ENCODE assay signal across 1 cellular context in the genomic region with DNA sequence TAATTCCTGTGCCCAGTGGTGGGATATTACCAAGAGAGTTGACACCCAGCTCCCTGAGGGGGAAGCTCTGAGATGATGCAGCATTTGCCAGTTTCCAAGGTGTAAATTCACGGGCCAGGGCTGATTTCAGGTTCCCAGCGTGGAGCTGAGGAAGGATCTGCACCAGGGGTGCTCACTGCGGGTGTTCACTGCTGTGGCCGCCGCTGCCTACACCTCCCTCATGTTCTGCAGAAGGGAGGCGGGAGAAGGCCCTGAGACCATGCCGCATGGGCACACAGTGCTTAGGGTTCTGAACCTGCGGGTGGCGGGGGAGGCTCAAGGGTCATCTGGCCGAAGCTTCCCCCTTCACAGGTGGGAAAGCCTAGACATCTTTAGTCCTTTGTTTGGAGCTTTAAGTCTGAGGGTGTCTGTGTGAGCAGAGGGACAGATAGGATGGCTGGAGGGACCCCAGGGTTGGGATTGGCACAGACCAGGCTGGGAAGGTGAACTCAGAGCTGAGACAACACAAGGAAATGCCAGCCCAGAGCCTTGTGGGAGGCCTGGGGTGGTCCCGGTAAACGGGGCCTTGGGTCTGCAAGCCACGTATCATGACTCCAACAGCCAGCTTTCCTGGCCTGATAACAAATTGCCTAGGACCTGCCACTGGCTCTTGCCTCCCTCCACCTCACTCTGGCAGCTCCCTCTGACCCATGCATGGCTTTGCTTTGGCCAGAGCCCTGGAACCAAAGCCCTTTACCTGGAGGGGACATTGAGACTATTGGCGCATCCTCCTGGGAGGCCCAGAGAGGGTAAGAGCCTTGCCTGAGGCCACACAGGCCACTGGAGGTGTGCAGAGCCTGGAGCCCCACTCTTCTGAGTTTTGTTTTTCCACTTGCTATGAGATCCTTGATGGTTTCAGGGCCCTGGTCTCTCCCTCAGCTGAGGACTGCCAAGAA.
A peak's percentile ranks its signal among the peaks of the same experiment; 100 is the strongest.
TF ChIP-seq lines count a peak whose summit lies in the region.

No MANE protein-coding gene starts in this region.

TF ChIP-seq in HepG2, 621 proteins besides CTCF, POLR2A, EP300 and RAD21 (continued from another document):
- TF ChIP-seq, protein P1, sequence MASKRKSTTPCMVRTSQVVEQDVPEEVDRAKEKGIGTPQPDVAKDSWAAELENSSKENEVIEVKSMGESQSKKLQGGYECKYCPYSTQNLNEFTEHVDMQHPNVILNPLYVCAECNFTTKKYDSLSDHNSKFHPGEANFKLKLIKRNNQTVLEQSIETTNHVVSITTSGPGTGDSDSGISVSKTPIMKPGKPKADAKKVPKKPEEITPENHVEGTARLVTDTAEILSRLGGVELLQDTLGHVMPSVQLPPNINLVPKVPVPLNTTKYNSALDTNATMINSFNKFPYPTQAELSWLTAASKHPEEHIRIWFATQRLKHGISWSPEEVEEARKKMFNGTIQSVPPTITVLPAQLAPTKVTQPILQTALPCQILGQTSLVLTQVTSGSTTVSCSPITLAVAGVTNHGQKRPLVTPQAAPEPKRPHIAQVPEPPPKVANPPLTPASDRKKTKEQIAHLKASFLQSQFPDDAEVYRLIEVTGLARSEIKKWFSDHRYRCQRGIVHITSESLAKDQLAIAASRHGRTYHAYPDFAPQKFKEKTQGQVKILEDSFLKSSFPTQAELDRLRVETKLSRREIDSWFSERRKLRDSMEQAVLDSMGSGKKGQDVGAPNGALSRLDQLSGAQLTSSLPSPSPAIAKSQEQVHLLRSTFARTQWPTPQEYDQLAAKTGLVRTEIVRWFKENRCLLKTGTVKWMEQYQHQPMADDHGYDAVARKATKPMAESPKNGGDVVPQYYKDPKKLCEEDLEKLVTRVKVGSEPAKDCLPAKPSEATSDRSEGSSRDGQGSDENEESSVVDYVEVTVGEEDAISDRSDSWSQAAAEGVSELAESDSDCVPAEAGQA (IDR thresholded peaks at IDR 0.05; ENCODE audit: low read depth) = no peak
- TF ChIP-seq, protein P1 (CRISPR knock-in tag; IDR thresholded peaks at IDR 0.05; ENCODE audit: borderline replicate concordance) = no peak
- no peak for TF ChIP-seq NCOR1 (IDR thresholded peaks at IDR 0.05; ENCODE audit: borderline replicate concordance, low read length)
- TF ChIP-seq, protein P2, sequence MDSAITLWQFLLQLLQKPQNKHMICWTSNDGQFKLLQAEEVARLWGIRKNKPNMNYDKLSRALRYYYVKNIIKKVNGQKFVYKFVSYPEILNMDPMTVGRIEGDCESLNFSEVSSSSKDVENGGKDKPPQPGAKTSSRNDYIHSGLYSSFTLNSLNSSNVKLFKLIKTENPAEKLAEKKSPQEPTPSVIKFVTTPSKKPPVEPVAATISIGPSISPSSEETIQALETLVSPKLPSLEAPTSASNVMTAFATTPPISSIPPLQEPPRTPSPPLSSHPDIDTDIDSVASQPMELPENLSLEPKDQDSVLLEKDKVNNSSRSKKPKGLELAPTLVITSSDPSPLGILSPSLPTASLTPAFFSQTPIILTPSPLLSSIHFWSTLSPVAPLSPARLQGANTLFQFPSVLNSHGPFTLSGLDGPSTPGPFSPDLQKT (CRISPR knock-in tag; IDR thresholded peaks at IDR 0.05; ENCODE audit: borderline replicate concordance) = no peak
- TF ChIP-seq ZNF276 (CRISPR knock-in tag; IDR thresholded peaks at IDR 0.05; ENCODE audit: low read depth) = no peak
- TF ChIP-seq MEF2D (CRISPR knock-in tag; IDR thresholded peaks at IDR 0.05) = no peak
- no peak for TF ChIP-seq ZNF557 (CRISPR knock-in tag; IDR thresholded peaks at IDR 0.05)
- no peak for TF ChIP-seq PAXIP1 (CRISPR knock-in tag; conservative IDR thresholded peaks at IDR 0.05)
- TF ChIP-seq JARID2 (CRISPR knock-in tag; IDR thresholded peaks at IDR 0.05; ENCODE audit: insufficient replicate concordance) = no peak
- TF ChIP-seq ZBTB38 (CRISPR knock-in tag; IDR thresholded peaks at IDR 0.05) = peak; percentile 55; the same call in 1 of the 2 replicates
- no peak for TF ChIP-seq SIN3A (IDR thresholded peaks at IDR 0.05; ENCODE audit: borderline replicate concordance, low read depth, low read length)
- TF ChIP-seq, protein P3, sequence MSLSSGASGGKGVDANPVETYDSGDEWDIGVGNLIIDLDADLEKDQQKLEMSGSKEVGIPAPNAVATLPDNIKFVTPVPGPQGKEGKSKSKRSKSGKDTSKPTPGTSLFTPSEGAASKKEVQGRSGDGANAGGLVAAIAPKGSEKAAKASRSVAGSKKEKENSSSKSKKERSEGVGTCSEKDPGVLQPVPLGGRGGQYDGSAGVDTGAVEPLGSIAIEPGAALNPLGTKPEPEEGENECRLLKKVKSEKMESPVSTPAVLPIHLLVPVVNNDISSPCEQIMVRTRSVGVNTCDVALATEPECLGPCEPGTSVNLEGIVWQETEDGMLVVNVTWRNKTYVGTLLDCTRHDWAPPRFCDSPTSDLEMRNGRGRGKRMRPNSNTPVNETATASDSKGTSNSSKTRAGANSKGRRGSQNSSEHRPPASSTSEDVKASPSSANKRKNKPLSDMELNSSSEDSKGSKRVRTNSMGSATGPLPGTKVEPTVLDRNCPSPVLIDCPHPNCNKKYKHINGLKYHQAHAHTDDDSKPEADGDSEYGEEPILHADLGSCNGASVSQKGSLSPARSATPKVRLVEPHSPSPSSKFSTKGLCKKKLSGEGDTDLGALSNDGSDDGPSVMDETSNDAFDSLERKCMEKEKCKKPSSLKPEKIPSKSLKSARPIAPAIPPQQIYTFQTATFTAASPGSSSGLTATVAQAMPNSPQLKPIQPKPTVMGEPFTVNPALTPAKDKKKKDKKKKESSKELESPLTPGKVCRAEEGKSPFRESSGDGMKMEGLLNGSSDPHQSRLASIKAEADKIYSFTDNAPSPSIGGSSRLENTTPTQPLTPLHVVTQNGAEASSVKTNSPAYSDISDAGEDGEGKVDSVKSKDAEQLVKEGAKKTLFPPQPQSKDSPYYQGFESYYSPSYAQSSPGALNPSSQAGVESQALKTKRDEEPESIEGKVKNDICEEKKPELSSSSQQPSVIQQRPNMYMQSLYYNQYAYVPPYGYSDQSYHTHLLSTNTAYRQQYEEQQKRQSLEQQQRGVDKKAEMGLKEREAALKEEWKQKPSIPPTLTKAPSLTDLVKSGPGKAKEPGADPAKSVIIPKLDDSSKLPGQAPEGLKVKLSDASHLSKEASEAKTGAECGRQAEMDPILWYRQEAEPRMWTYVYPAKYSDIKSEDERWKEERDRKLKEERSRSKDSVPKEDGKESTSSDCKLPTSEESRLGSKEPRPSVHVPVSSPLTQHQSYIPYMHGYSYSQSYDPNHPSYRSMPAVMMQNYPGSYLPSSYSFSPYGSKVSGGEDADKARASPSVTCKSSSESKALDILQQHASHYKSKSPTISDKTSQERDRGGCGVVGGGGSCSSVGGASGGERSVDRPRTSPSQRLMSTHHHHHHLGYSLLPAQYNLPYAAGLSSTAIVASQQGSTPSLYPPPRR (CRISPR knock-in tag; IDR thresholded peaks at IDR 0.05; ENCODE audit: borderline replicate concordance) = no peak
- TF ChIP-seq SAFB2 (CRISPR knock-in tag; IDR thresholded peaks at IDR 0.05; ENCODE audit: borderline replicate concordance, low read depth) = no peak
- 0 out of 2 replicates have a peak, but pooled peaks have one; percentile 23 for TF ChIP-seq ZMYM3 (CRISPR knock-in tag; IDR thresholded peaks at IDR 0.05)
- TF ChIP-seq TMF1 (CRISPR knock-in tag; IDR thresholded peaks at IDR 0.05; ENCODE audit: low read depth) = no peak
- TF ChIP-seq NFATC3 (CRISPR knock-in tag; IDR thresholded peaks at IDR 0.05) = no peak
- TF ChIP-seq ZNF577 (CRISPR knock-in tag; IDR thresholded peaks at IDR 0.05; ENCODE audit: borderline replicate concordance, low read depth) = no peak
- no peak for TF ChIP-seq THAP8 (CRISPR knock-in tag; IDR thresholded peaks at IDR 0.05; ENCODE audit: borderline replicate concordance)
- TF ChIP-seq ZNF274 (CRISPR knock-in tag; IDR thresholded peaks at IDR 0.05) = 0 out of 2 replicates have a peak, but pooled peaks have one; percentile 37
